In the genomic region with DNA sequence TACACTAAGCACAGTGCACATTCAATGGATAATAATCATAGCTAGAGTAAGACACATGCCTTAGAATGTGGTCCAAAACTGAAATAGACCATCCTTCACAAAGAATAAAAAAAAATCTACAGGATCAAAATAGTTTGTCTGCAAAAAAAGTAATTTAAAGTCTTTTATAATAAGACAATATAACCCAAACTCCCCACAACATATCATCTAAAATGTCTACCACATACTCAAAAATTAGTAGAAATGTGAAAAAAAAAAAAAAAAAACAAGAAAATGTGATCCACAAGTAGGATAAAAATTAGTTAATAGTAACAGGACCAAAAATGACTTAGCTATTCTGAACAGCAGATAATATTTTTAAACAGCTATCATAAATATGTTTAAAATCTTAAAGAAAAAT, we compare ENCODE assay signal across 18 cellular contexts.
DNase-seq lines count a peak whose midpoint lies in the region; FAIRE-seq and TF ChIP-seq lines count a peak whose summit lies in the region.
"Had no signal": no experiment of that assay in that cellular context is flagged by ENCODE, and none has a peak within 500 bp of the region (broad histone marks: within the 10 kb centered on the region; RNA-seq: fewer than 3 reads in every experiment).

No MANE protein-coding gene starts in this region.

- H3K27me3 ChIP-seq in smooth muscle cell (ENCODE audit: low read depth), result no peaks in the 10 kb centered on the region
- H3K27me3 ChIP-seq: BLaER1 had no signal

- no TSS peak for BruUV-seq in OCI-LY7 (replicated peaks; lab: Mats Ljungman, UMichigan)

- H3K9me2 ChIP-seq in OCI-LY7 (ENCODE audit: insufficient read depth, low read length), result no peaks in the 10 kb centered on the region

- H3K4me3 ChIP-seq in mesodermal cell (ENCODE audit: extremely low read depth, insufficient read depth, low read length, poor library complexity, severe bottlenecking) (no peak overlapping the region), smooth muscle cell (no peak overlapping the region), OCI-LY7 (ENCODE audit: low read depth, low read length, poor library complexity, severe bottlenecking) (no peak overlapping the region)
- H3K4me3 ChIP-seq: BLaER1, GM23248 had no signal

- POLR2A ChIA-PET in OCI-LY7 (lab: Charles Lee), result interaction anchor here (0.8 kb wide), 1 partner anchor 37 kb away, joined by 4 read pairs; no protein-coding TSS in a partner anchor

- H3K4me2 ChIP-seq in smooth muscle cell, result no peak overlapping the region
- H3K4me2 ChIP-seq in OCI-LY7 (ENCODE audit: low read length), result no peak overlapping the region
- H3K4me2 ChIP-seq: BLaER1 had no signal

- no peaks in the 10 kb centered on the region for H3K4me1 ChIP-seq in mesodermal cell (ENCODE audit: control insufficient read depth, insufficient read depth, low read length, poor library complexity, severe bottlenecking)
- no peaks in the 10 kb centered on the region for H3K4me1 ChIP-seq in smooth muscle cell (ENCODE audit: low read depth)
- no peaks in the 10 kb centered on the region for H3K4me1 ChIP-seq in OCI-LY7 (ENCODE audit: insufficient read depth, low read length, poor library complexity, severe bottlenecking)
- H3K4me1 ChIP-seq: BLaER1, Caco-2 had no signal

- H2AFZ ChIP-seq in smooth muscle cell (ENCODE audit: low read depth) (peak overlapping the region; percentile 4), OCI-LY7 (ENCODE audit: low read length) (no peak overlapping the region)
- H2AFZ ChIP-seq: GM23248 had no signal

- peak; percentile 69 for FAIRE-seq in colon (lab: Jason Lieb, UNC)
- FAIRE-seq: G401.6, H1 had no signal

- H3K9me3 ChIP-seq in mesodermal cell (ENCODE audit: control insufficient read depth, low read length) (no peaks in the 10 kb centered on the region), smooth muscle cell (replicated peaks; ENCODE audit: low read depth) (no peaks in the 10 kb centered on the region), OCI-LY7 (ENCODE audit: low read length) (peaks cover 4% of the 10 kb centered on the region; the same call in 1 of the 2 replicates)
- H3K9me3 ChIP-seq: BLaER1, Caco-2 had no signal

- H3F3A ChIP-seq in smooth muscle cell (ENCODE audit: low read depth), result no peaks in the 10 kb centered on the region

- TF ChIP-seq CTCF in smooth muscle cell (IDR thresholded peaks at IDR 0.05; ENCODE audit: borderline replicate concordance, insufficient read depth, poor library complexity, severe bottlenecking) (no peak), OCI-LY7 (conservative IDR thresholded peaks at IDR 0.05; ENCODE audit: low read length) (no peak)

- no peaks in the 10 kb centered on the region for H3K79me2 ChIP-seq in smooth muscle cell (ENCODE audit: low read depth)
- H3K79me2 ChIP-seq in OCI-LY7 (ENCODE audit: insufficient read depth, low read depth, low read length), result no peaks in the 10 kb centered on the region

- no peak for DNase-seq in smooth muscle cell (lab: John Stamatoyannopoulos, UW; ENCODE audit: unreplicated experiment)
- DNase-seq in KG1 (lab: John Stamatoyannopoulos, UW), result no peak
- no peak for DNase-seq in NCI-H1417 (lab: John Stamatoyannopoulos, UW)
- no peak for DNase-seq in OCI-LY7 (ENCODE audit: low spot score)
- DNase-seq: Caco-2; CD4-positive, CD25-positive, alpha-beta regulatory T cell; CD8-positive, alpha-beta T cell; DMS153; DND-41; GM23248; H7; HCEC 1CT had no signal

- H3K9ac ChIP-seq in smooth muscle cell (ENCODE audit: low read depth), result no peak overlapping the region
- H3K9ac ChIP-seq: BLaER1, GM23248 had no signal

- intact Hi-C loops in OCI-LY7 (cut with micrococcal nuclease; ENCODE audit: unreplicated experiment), result no loop called here

- peak overlapping the region; percentile 29 for H3K27ac ChIP-seq in mesodermal cell (ENCODE audit: low read depth, low read length, severe bottlenecking)
- H3K27ac ChIP-seq in smooth muscle cell (ENCODE audit: low read depth), result no peak overlapping the region
- H3K27ac ChIP-seq in OCI-LY7 (ENCODE audit: low read depth, low read length, poor library complexity, severe bottlenecking), result no peak overlapping the region
- H3K27ac ChIP-seq: BLaER1, C4-2B, GM23248 had no signal

- CTCF ChIA-PET in OCI-LY7 (lab: Charles Lee; ENCODE audit: unreplicated experiment), result no interaction called here

- H4K20me1 ChIP-seq in smooth muscle cell (ENCODE audit: low read depth) (no peaks in the 10 kb centered on the region), OCI-LY7 (ENCODE audit: insufficient read depth, low read length) (no peaks in the 10 kb centered on the region)
- H4K20me1 ChIP-seq: BLaER1 had no signal

- H3K36me3 ChIP-seq in mesodermal cell (ENCODE audit: control insufficient read depth, insufficient read depth, low read length) (no peaks in the 10 kb centered on the region), smooth muscle cell (ENCODE audit: low read depth) (no peaks in the 10 kb centered on the region), OCI-LY7 (ENCODE audit: insufficient read depth, low read length) (no peaks in the 10 kb centered on the region; the same call in 1 of the 2 replicates)
- H3K36me3 ChIP-seq: BLaER1 had no signal
